In the genomic region with DNA sequence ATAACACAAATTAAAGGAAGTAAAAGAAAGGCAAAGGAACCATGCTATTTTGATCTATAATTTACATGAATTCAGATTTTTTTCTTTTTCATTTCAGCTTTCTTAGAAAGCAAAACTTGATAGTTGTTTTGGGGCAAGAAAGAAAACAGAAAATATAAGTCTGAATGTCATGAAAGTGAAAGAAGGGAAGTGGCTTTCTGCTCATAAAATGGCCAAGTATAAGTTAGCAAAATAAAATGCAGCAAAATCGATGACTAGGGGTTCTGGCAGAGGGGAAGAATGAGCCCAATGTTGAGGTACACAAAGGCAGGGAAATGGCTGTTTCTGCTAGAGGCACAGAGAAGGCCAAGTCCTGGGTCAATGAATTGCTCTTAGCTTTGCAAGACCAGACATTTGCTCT, we compare ENCODE assay signal across 13 cellular contexts. TPM values are rescaled to one million over a fixed set of nuclear protein-coding genes. Genes with fewer than 3 reads are reported as not detected.
DNase-seq lines count a peak whose midpoint lies in the region; ATAC-seq and TF ChIP-seq lines count a peak whose summit lies in the region.
"Had no signal": no experiment of that assay in that cellular context is flagged by ENCODE, and none has a peak within 500 bp of the region (broad histone marks: within the 10 kb centered on the region; RNA-seq: fewer than 3 reads in every experiment).

No MANE protein-coding gene starts in this region.

- H3K27me3 ChIP-seq in upper lobe of right lung = no peaks in the 10 kb centered on the region

- H3K27me3 Mint-ChIP-seq in CD14-positive monocyte (ENCODE audit: low read depth in 3 of 3) (peaks cover 0 to 2% (median 0%) of the 10 kb centered on the region in 3 donors), MCF 10A (ENCODE audit: insufficient read depth, unreplicated experiment) (peaks cover 34% of the 10 kb centered on the region)

- H3K4me3 ChIP-seq in NB4 (ENCODE audit: low read depth, low read length) (no peak overlapping the region), upper lobe of right lung (no peak overlapping the region)

- H3K36me3 ChIP-seq in upper lobe of right lung = no peaks in the 10 kb centered on the region

- H3K4me1 Mint-ChIP-seq in CD14-positive monocyte = peaks cover 19% of the 10 kb centered on the region
- no peaks in the 10 kb centered on the region for H3K4me1 Mint-ChIP-seq in MCF 10A (ENCODE audit: insufficient read depth, unreplicated experiment)

- intact Hi-C loops in CD14-positive monocyte (cut with micrococcal nuclease) = no loop called here
- intact Hi-C loops in posterior cingulate gyrus (cut with DNase I) = no loop called here
- intact Hi-C loops in upper lobe of right lung (cut with DNase I) = no loop called here
- intact Hi-C loops in MCF 10A (cut with micrococcal nuclease) = no loop called here

- H3K4me1 ChIP-seq in upper lobe of right lung = no peaks in the 10 kb centered on the region

- TF ChIP-seq CTCF in CD14-positive monocyte (IDR thresholded peaks at IDR 0.05) (no peak), NB4 (IDR thresholded peaks at IDR 0.05; ENCODE audit: low read depth, low read length) (no peak), upper lobe of right lung (IDR thresholded peaks at IDR 0.05) (no peak), MCF 10A (IDR thresholded peaks at IDR 0.05; ENCODE audit: unreplicated experiment) (no peak)

- POLR2A ChIA-PET in MCF 10A (lab: Yijun Ruan, JAX) = no interaction called here

- peak; percentile 58 for ATAC-seq in GM18868 (IDR thresholded peaks at IDR 0.05; ENCODE audit: unreplicated experiment)
- peak; percentile 68 for ATAC-seq in HG02798 (IDR thresholded peaks at IDR 0.05; ENCODE audit: poor library complexity, unreplicated experiment)
- ATAC-seq in upper lobe of right lung = no peak

- H3K36me3 Mint-ChIP-seq in CD14-positive monocyte = peaks cover 0 to 3% of the 10 kb centered on the region in 2 donors
- H3K36me3 Mint-ChIP-seq in MCF 10A (ENCODE audit: insufficient read depth, unreplicated experiment) = no peaks in the 10 kb centered on the region

- no TSS peak for BruUV-seq in MCF 10A (replicated peaks; lab: Mats Ljungman, UMichigan)

- H3K27ac Mint-ChIP-seq in CD14-positive monocyte (peak overlapping the region in 6 of 7 donors; percentile 28 to 50 (median 38)), MCF 10A (ENCODE audit: low read depth, unreplicated experiment) (no peak overlapping the region)

- no peak overlapping the region for H3K27ac ChIP-seq in upper lobe of right lung

- TF ChIP-seq POLR2A in NB4 (IDR thresholded peaks at IDR 0.05; ENCODE audit: extremely low read depth, insufficient read length) = no peak

- H3K4me3 Mint-ChIP-seq in CD14-positive monocyte (peak overlapping the region; percentile 0 to 51), MCF 10A (ENCODE audit: unreplicated experiment) (no peak overlapping the region)

- H3K9me3 ChIP-seq in upper lobe of right lung = no peaks in the 10 kb centered on the region

- CTCF ChIA-PET in MCF 10A (lab: Yijun Ruan, JAX) = interaction anchor here (0.7 kb wide), 1 partner anchor 35 kb away, joined by 3 read pairs; no protein-coding TSS in a partner anchor

- DNase-seq in CD14-positive monocyte (ENCODE audit: low spot score) (no peak), NB4 (ENCODE audit: low read depth) (peak; percentile 32), posterior cingulate gyrus (no peak), middle frontal gyrus (ENCODE audit: extremely low spot score, low spot score) (no peak), upper lobe of right lung (no peak), MCF 10A (ENCODE audit: unreplicated experiment) (no peak)
- DNase-seq: activated gamma-delta T cell, foreskin fibroblast, NCI-H187 treated with DMSO at 0.1 percent for 48 hours had no signal

- H3K9me3 Mint-ChIP-seq in CD14-positive monocyte (peaks cover 12 to 23% (median 17%) of the 10 kb centered on the region in 7 donors), MCF 10A (ENCODE audit: unreplicated experiment) (no peaks in the 10 kb centered on the region)

RNA-seq across cellular contexts. Expression of a gene that starts 3.0 kb away (rescaled TPM):
- polyA plus RNA-seq in CD14-positive monocyte = not detected
- total RNA-seq in upper lobe of right lung = not detected
- not detected in 2 replicates for total RNA-seq in MCF 10A (2022)
- total RNA-seq: kidney epithelial cell, OCI-LY7 had no signal

RNA-seq across cellular contexts. Expression of a gene that starts 21.8 kb away (rescaled TPM):
- not detected for polyA plus RNA-seq in CD14-positive monocyte
- not detected for total RNA-seq in upper lobe of right lung
- total RNA-seq in MCF 10A (2022) = not detected in 2 replicates
- total RNA-seq: kidney epithelial cell, OCI-LY7 had no signal

RNA-seq across cellular contexts. Expression of a gene that starts 42.8 kb away (rescaled TPM):
- not detected for polyA plus RNA-seq in CD14-positive monocyte
- total RNA-seq in upper lobe of right lung (not detected), MCF 10A (2022) (not detected in 2 replicates)
- total RNA-seq: kidney epithelial cell, OCI-LY7 had no signal

RNA-seq across cellular contexts. Expression of a gene that starts 57.4 kb away (rescaled TPM):
- polyA plus RNA-seq in CD14-positive monocyte = not detected
- total RNA-seq in upper lobe of right lung (not detected), MCF 10A (2022) (not detected in 2 replicates)
- total RNA-seq: kidney epithelial cell, OCI-LY7 had no signal
